1 cellular context compared by ENCODE assay signal in genomic region chr14:72788255-72788654, GRCh38.
TF ChIP-seq lines count a peak whose summit lies in the region.

No MANE protein-coding gene starts in this region.

TF ChIP-seq in IMR-90, 13 proteins besides CTCF, POLR2A, EP300 and RAD21:
- no peak for TF ChIP-seq SMC3 (IDR thresholded peaks at IDR 0.05; ENCODE audit: low read depth, low read length)
- no peak for TF ChIP-seq NFE2L2 (IDR thresholded peaks at IDR 0.05; ENCODE audit: low read depth, low read length)
- no peak for TF ChIP-seq USF2 (IDR thresholded peaks at IDR 0.05; ENCODE audit: low read depth, low read length)
- no peak for TF ChIP-seq RFX5 (IDR thresholded peaks at IDR 0.05; ENCODE audit: low read depth, low read length)
- TF ChIP-seq RCOR1 (IDR thresholded peaks at IDR 0.05; ENCODE audit: insufficient replicate concordance, low read length) = no peak
- no peak for TF ChIP-seq FOS (IDR thresholded peaks at IDR 0.05; ENCODE audit: low read depth, low read length)
- TF ChIP-seq CHD1 (IDR thresholded peaks at IDR 0.05; ENCODE audit: low read depth, low read length) = no peak
- TF ChIP-seq MXI1 (IDR thresholded peaks at IDR 0.05; ENCODE audit: borderline replicate concordance, low read depth, low read length) = no peak
- TF ChIP-seq MAFK (IDR thresholded peaks at IDR 0.05; ENCODE audit: low read depth, low read length) = no peak
- no peak for TF ChIP-seq CEBPB (IDR thresholded peaks at IDR 0.05; ENCODE audit: low read depth, low read length)
- no peak for TF ChIP-seq BHLHE40 (IDR thresholded peaks at IDR 0.05; ENCODE audit: low read depth, low read length)
- no peak for TF ChIP-seq ELK1 (IDR thresholded peaks at IDR 0.05; ENCODE audit: borderline replicate concordance, low read depth, low read length)
- no peak for TF ChIP-seq MAZ (IDR thresholded peaks at IDR 0.05; ENCODE audit: borderline replicate concordance, low read depth, low read length)
TF ChIP-seq in IMR-90: peak in this region for 0.
